Comparison of ENCODE assay signal across 18 cellular contexts in the genomic region with DNA sequence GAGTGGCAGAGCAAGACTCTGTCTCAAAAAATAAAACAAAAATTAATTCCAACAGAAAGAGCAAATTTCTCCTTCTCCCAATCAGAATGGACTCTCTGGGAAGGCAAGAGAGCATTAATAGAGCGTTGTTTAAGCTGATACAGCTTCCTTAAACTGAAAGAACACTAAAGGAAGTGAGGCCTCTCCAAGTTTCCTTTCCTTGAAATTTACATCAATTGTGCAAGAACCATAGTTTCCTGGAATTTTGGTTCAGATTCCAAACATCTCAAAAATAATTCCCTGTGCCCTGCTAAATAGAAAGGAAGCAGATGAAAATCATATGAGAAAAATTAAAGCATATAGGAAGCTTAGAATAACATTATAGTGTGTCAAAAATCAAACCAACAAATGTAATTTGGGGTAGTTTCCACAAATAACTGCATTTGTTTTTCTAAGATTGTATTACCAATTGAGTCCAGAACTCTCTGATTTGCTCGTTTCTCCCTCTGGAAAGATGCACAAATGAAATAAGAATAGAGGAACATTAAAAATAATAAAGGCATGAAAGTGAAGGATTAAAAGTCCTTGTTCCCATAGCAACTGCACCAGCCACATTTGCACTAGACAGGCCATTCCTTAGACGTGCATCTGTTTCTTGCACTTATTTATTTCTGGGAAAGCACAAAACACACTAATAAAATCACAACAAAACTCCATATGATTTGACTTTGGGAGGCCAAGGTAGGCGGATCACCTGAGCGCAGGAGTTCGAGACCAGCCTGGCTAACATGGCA. TPM values are rescaled to one million over a fixed set of nuclear protein-coding genes. Genes with fewer than 3 reads are reported as not detected.
A peak's percentile ranks its signal among the peaks of the same experiment; 100 is the strongest.
DNase-seq lines count a peak whose midpoint lies in the region; ATAC-seq, FAIRE-seq and TF ChIP-seq lines count a peak whose summit lies in the region.
"Had no signal": no experiment of that assay in that cellular context is flagged by ENCODE, and none has a peak within 500 bp of the region (broad histone marks: within the 10 kb centered on the region; RNA-seq: fewer than 3 reads in every experiment).

No MANE protein-coding gene starts in this region.

- intact Hi-C loops in pancreas (cut with DNase I) (no loop called here), sigmoid colon (cut with DNase I) (no loop called here)

- no peak for TF ChIP-seq CTCF in endothelial cell (IDR thresholded peaks at IDR 0.05; ENCODE audit: unreplicated experiment)
- TF ChIP-seq CTCF in parathyroid adenoma (IDR thresholded peaks at IDR 0.05), result no peak
- TF ChIP-seq CTCF in pancreas (IDR thresholded peaks at IDR 0.05), result no peak
- no peak for TF ChIP-seq CTCF in sigmoid colon (IDR thresholded peaks at IDR 0.05)

- H2AFZ ChIP-seq in parathyroid adenoma, result peak overlapping the region; percentile 52

- H3K27ac Mint-ChIP-seq in endothelial cell (ENCODE audit: unreplicated experiment), result peak overlapping the region; percentile 99
- H3K27ac Mint-ChIP-seq in stimulated activated naive B cell treated with anti-CD40 and anti-IgM and Interleukin-4, amounts not matched to agents 10 μg/mL and 1 μg/mL and 100 μg/mL, for 72 hours, result no peak overlapping the region
- H3K27ac Mint-ChIP-seq: activated naive CD4-positive, alpha-beta T cell treated with anti-CD3 and anti-CD28 coated beads, Interleukin-2, amount 10 ng/mL, durations not matched to agents 7 days and 5 days had no signal

- no peaks in the 10 kb centered on the region for H3K4me1 ChIP-seq in parathyroid adenoma
- peaks cover 0 to 3% (median 0%) of the 10 kb centered on the region in 3 donors for H3K4me1 ChIP-seq in pancreas
- H3K4me1 ChIP-seq in sigmoid colon, result peaks cover 0 to 6% (median 2%) of the 10 kb centered on the region in 4 donors

- H3K27me3 ChIP-seq in parathyroid adenoma (ENCODE audit: control insufficient read depth, insufficient read depth, low read length) (no peaks in the 10 kb centered on the region), pancreas (no peaks in the 10 kb centered on the region), sigmoid colon (no peaks in the 10 kb centered on the region)

- TF ChIP-seq EP300 in sigmoid colon (IDR thresholded peaks at IDR 0.05), result no peak

- H3K36me3 ChIP-seq in parathyroid adenoma (ENCODE audit: control insufficient read depth, insufficient read depth, low read length) (no peaks in the 10 kb centered on the region), pancreas (no peaks in the 10 kb centered on the region), sigmoid colon (no peaks in the 10 kb centered on the region)

- TF ChIP-seq POLR2A in sigmoid colon (IDR thresholded peaks at IDR 0.05), result no peak

- no peak overlapping the region for H3K9ac ChIP-seq in parathyroid adenoma

- WGBS in pancreas, 2 donors, result 68 to 70% methylated on average over 6 of the region's 6 CpGs
- 80 to 83% methylated on average over 6 of the region's 6 CpGs for WGBS in sigmoid colon, 2 donors

- peak overlapping the region; percentile 51 for H3K4me3 Mint-ChIP-seq in endothelial cell (ENCODE audit: unreplicated experiment)
- no peak overlapping the region for H3K4me3 Mint-ChIP-seq in stimulated activated naive B cell treated with anti-CD40 and anti-IgM and Interleukin-4, amounts not matched to agents 10 μg/mL and 1 μg/mL and 100 μg/mL, for 72 hours
- H3K4me3 Mint-ChIP-seq: activated naive CD4-positive, alpha-beta T cell treated with anti-CD3 and anti-CD28 coated beads, Interleukin-2, amount 10 ng/mL, durations not matched to agents 7 days and 5 days had no signal

- H3K4me1 Mint-ChIP-seq in endothelial cell (ENCODE audit: unreplicated experiment), result peaks cover 49% of the 10 kb centered on the region
- peaks cover 6 to 7% of the 10 kb centered on the region in 2 donors for H3K4me1 Mint-ChIP-seq in stimulated activated naive B cell treated with anti-CD40 and anti-IgM and Interleukin-4, amounts not matched to agents 10 μg/mL and 1 μg/mL and 100 μg/mL, for 72 hours

- DNase-seq in CD1c-positive myeloid dendritic cell (ENCODE audit: extremely low spot score), result peak; percentile 37
- peak; percentile 61 for DNase-seq in KBM-7
- DNase-seq in endothelial cell (ENCODE audit: low spot score), result no peak
- DNase-seq in pancreas, result no peak
- DNase-seq in sigmoid colon, result no peak
- no peak for DNase-seq in stimulated activated naive B cell treated with anti-CD40 and anti-IgM and Interleukin-4, amounts not matched to agents 10 μg/mL and 1 μg/mL and 100 μg/mL, for 72 hours
- DNase-seq: activated CD4-positive, alpha-beta T cell treated with anti-CD3 and anti-CD28 coated beads, Interleukin-2, amount 50 U/mL, for 1 hour; activated naive CD4-positive, alpha-beta T cell treated with anti-CD3 and anti-CD28 coated beads, Interleukin-2, amount 10 ng/mL, durations not matched to agents 7 days and 5 days; activated T-cell treated with anti-CD3 and anti-CD28 coated beads for 4 hours; cortex of kidney; midbrain; NCI-H1092; NCI-H2107; NCI-H524 treated with DMSO at 0.1 percent for 48 hours had no signal

- peaks cover 4% of the 10 kb centered on the region for H3K27me3 Mint-ChIP-seq in endothelial cell (ENCODE audit: unreplicated experiment)
- H3K27me3 Mint-ChIP-seq in stimulated activated naive B cell treated with anti-CD40 and anti-IgM and Interleukin-4, amounts not matched to agents 10 μg/mL and 1 μg/mL and 100 μg/mL, for 72 hours, result no peaks in the 10 kb centered on the region
- H3K27me3 Mint-ChIP-seq: activated naive CD4-positive, alpha-beta T cell treated with anti-CD3 and anti-CD28 coated beads, Interleukin-2, amount 10 ng/mL, durations not matched to agents 7 days and 5 days had no signal

- no peaks in the 10 kb centered on the region for H3K9me3 ChIP-seq in parathyroid adenoma (ENCODE audit: control insufficient read depth, low read length)
- H3K9me3 ChIP-seq in pancreas, result no peaks in the 10 kb centered on the region
- no peaks in the 10 kb centered on the region for H3K9me3 ChIP-seq in sigmoid colon

- H3K36me3 Mint-ChIP-seq in endothelial cell (ENCODE audit: low read depth, unreplicated experiment), result peaks cover 9% of the 10 kb centered on the region
- no peaks in the 10 kb centered on the region for H3K36me3 Mint-ChIP-seq in stimulated activated naive B cell treated with anti-CD40 and anti-IgM and Interleukin-4, amounts not matched to agents 10 μg/mL and 1 μg/mL and 100 μg/mL, for 72 hours
- H3K36me3 Mint-ChIP-seq: activated naive CD4-positive, alpha-beta T cell treated with anti-CD3 and anti-CD28 coated beads, Interleukin-2, amount 10 ng/mL, durations not matched to agents 7 days and 5 days had no signal

- peak overlapping the region; percentile 47 for H3K27ac ChIP-seq in parathyroid adenoma
- no peak overlapping the region for H3K27ac ChIP-seq in pancreas
- peak overlapping the region in 1 of 4 donors; percentile 37 for H3K27ac ChIP-seq in sigmoid colon
- H3K27ac ChIP-seq: HL-60 had no signal

- FAIRE-seq in pancreas (lab: Jason Lieb, UNC), result no peak
- FAIRE-seq: H54 had no signal

- ATAC-seq in pancreas, result no peak
- ATAC-seq in stimulated activated naive B cell treated with anti-CD40 and anti-IgM and Interleukin-4, amounts not matched to agents 10 μg/mL and 1 μg/mL and 100 μg/mL, for 72 hours (replicated peaks), result no peak
- ATAC-seq: sciatic nerve had no signal

- in situ Hi-C loops in KBM-7 (cut with MboI; ENCODE audit: low pct_unique_long_range_greater_than_20kb, low sequenced_read_pairs), result no loop called here

- H3K79me2 ChIP-seq in parathyroid adenoma, result no peaks in the 10 kb centered on the region

- no peaks in the 10 kb centered on the region for H3K9me3 Mint-ChIP-seq in endothelial cell (ENCODE audit: unreplicated experiment)
- H3K9me3 Mint-ChIP-seq in stimulated activated naive B cell treated with anti-CD40 and anti-IgM and Interleukin-4, amounts not matched to agents 10 μg/mL and 1 μg/mL and 100 μg/mL, for 72 hours, result peaks cover 0 to 3% of the 10 kb centered on the region in 2 donors
- H3K9me3 Mint-ChIP-seq: activated naive CD4-positive, alpha-beta T cell treated with anti-CD3 and anti-CD28 coated beads, Interleukin-2, amount 10 ng/mL, durations not matched to agents 7 days and 5 days had no signal

- no peak overlapping the region for H3K4me2 ChIP-seq in parathyroid adenoma (ENCODE audit: low read length)

- H3K4me3 ChIP-seq in parathyroid adenoma (ENCODE audit: low read depth, low read length), result no peak overlapping the region
- H3K4me3 ChIP-seq in pancreas, result no peak overlapping the region
- H3K4me3 ChIP-seq in sigmoid colon, result no peak overlapping the region

RNA-seq across cellular contexts. Expression of a gene that starts 3.7 kb away (rescaled TPM):
- total RNA-seq in endothelial cell (ENCODE audit: unreplicated experiment), result 15.6 TPM
- total RNA-seq in pancreas, result 1 to 10 TPM in 1 of 6 donors, under 1 TPM in 5; 0.51 to 1.2 (median 0.76) TPM
- polyA plus RNA-seq in pancreas, result 1 to 10 TPM; 1.1 to 1.4 TPM
- 1 to 10 TPM; 2.8 to 3.7 (median 2.9) TPM for total RNA-seq in sigmoid colon
- polyA plus RNA-seq in sigmoid colon, result 1 to 10 TPM; 1.2 to 1.8 (median 1.6) TPM

Comparison
In these comparisons a context has a peak if more than half of its experiments do, and no peak if none do; other contexts are left out.
1. DNase-seq: peak in CD1c-positive myeloid dendritic cell (single experiment) and KBM-7 (single experiment); none in endothelial cell (single experiment), pancreas (0 of 6), sigmoid colon (single experiment) and stimulated activated naive B cell treated with anti-CD40 and anti-IgM and Interleukin-4, amounts not matched to agents 10 μg/mL and 1 μg/mL and 100 μg/mL, for 72 hours (single experiment).